ENCODE assay signal across 1 cellular context in the genomic region with DNA sequence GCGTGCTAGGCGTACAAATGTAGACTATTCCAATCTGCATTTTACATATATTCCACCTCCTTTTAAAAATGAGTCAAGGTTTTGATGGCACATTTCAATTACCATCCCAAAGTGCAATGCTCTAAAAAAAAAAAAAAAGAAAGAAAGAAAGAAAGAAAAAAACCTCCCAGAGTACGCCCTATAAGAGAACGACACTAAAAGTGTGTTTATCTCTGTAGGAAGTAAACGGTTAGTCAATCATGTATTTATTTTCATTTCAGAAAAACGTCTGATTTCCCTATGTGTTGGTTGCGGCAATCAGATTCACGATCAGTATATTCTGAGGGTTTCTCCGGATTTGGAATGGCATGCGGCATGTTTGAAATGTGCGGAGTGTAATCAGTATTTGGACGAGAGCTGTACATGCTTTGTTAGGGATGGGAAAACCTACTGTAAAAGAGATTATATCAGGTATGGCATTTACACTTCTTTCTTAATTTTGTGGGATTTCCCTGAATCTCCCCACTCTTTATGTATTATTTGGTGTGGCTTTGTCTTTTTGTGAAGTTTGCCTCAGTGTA.
TF ChIP-seq lines count a peak whose summit lies in the region.

No MANE protein-coding gene starts in this region.

TF ChIP-seq in GM23338, 12 proteins besides CTCF, POLR2A, EP300 and RAD21 (continued from another document):
- TF ChIP-seq, protein P1, sequence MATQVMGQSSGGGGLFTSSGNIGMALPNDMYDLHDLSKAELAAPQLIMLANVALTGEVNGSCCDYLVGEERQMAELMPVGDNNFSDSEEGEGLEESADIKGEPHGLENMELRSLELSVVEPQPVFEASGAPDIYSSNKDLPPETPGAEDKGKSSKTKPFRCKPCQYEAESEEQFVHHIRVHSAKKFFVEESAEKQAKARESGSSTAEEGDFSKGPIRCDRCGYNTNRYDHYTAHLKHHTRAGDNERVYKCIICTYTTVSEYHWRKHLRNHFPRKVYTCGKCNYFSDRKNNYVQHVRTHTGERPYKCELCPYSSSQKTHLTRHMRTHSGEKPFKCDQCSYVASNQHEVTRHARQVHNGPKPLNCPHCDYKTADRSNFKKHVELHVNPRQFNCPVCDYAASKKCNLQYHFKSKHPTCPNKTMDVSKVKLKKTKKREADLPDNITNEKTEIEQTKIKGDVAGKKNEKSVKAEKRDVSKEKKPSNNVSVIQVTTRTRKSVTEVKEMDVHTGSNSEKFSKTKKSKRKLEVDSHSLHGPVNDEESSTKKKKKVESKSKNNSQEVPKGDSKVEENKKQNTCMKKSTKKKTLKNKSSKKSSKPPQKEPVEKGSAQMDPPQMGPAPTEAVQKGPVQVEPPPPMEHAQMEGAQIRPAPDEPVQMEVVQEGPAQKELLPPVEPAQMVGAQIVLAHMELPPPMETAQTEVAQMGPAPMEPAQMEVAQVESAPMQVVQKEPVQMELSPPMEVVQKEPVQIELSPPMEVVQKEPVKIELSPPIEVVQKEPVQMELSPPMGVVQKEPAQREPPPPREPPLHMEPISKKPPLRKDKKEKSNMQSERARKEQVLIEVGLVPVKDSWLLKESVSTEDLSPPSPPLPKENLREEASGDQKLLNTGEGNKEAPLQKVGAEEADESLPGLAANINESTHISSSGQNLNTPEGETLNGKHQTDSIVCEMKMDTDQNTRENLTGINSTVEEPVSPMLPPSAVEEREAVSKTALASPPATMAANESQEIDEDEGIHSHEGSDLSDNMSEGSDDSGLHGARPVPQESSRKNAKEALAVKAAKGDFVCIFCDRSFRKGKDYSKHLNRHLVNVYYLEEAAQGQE (IDR thresholded peaks at IDR 0.05; ENCODE audit: unreplicated experiment), result no peak
- no peak for TF ChIP-seq CREB1 (CRISPR knock-in tag; IDR thresholded peaks at IDR 0.05; ENCODE audit: low read depth)
